ENCODE assay signal across 1 cellular context in the genomic region with DNA sequence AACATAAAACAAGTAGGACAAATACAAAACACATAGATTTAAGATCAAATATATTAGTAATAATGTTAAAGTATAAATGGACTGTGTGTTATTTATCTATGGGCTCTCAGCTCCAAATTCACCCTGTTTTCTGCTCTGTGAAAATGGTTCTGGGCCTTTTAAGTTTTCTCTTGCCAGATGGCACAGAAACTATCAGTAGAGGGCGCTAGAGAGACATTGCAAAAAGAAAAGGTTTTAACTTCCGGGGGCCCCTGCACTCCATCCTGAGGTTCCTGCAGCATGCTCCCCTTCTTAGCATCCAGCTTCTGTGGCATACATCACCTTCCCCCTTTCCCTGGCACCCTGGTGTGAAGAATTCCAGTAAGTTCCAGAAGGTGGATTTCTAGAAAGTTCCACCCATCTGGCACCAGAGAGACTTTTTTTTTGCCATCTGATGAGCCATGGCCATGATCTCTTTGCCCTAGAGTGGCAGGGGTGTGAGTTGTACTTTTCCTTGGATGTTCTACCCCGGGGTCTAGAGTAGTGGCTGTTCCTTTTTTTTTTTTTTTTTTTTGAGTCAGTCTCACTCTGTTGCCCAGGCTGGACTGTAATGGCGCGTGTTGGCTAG.
TF ChIP-seq lines count a peak whose summit lies in the region.

No MANE protein-coding gene starts in this region.

TF ChIP-seq in IMR-90, 13 proteins besides CTCF, POLR2A, EP300 and RAD21 (continued from another document):
- TF ChIP-seq, protein P1, sequence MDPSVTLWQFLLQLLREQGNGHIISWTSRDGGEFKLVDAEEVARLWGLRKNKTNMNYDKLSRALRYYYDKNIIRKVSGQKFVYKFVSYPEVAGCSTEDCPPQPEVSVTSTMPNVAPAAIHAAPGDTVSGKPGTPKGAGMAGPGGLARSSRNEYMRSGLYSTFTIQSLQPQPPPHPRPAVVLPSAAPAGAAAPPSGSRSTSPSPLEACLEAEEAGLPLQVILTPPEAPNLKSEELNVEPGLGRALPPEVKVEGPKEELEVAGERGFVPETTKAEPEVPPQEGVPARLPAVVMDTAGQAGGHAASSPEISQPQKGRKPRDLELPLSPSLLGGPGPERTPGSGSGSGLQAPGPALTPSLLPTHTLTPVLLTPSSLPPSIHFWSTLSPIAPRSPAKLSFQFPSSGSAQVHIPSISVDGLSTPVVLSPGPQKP (IDR thresholded peaks at IDR 0.05; ENCODE audit: borderline replicate concordance, low read depth, low read length): no peak
- TF ChIP-seq NFE2L2 (IDR thresholded peaks at IDR 0.05; ENCODE audit: low read depth, low read length) (no peak), MAZ (IDR thresholded peaks at IDR 0.05; ENCODE audit: borderline replicate concordance, low read depth, low read length) (no peak), RCOR1 (IDR thresholded peaks at IDR 0.05; ENCODE audit: insufficient replicate concordance, low read length) (no peak), FOS (IDR thresholded peaks at IDR 0.05; ENCODE audit: low read depth, low read length) (no peak), MAFK (IDR thresholded peaks at IDR 0.05; ENCODE audit: low read depth, low read length) (no peak), MXI1 (IDR thresholded peaks at IDR 0.05; ENCODE audit: borderline replicate concordance, low read depth, low read length) (no peak), CHD1 (IDR thresholded peaks at IDR 0.05; ENCODE audit: low read depth, low read length) (no peak)
- TF ChIP-seq, protein P2, sequence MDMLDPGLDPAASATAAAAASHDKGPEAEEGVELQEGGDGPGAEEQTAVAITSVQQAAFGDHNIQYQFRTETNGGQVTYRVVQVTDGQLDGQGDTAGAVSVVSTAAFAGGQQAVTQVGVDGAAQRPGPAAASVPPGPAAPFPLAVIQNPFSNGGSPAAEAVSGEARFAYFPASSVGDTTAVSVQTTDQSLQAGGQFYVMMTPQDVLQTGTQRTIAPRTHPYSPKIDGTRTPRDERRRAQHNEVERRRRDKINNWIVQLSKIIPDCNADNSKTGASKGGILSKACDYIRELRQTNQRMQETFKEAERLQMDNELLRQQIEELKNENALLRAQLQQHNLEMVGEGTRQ (IDR thresholded peaks at IDR 0.05; ENCODE audit: low read depth, low read length): no peak
